14 cellular contexts compared by ENCODE assay signal in the genomic region with DNA sequence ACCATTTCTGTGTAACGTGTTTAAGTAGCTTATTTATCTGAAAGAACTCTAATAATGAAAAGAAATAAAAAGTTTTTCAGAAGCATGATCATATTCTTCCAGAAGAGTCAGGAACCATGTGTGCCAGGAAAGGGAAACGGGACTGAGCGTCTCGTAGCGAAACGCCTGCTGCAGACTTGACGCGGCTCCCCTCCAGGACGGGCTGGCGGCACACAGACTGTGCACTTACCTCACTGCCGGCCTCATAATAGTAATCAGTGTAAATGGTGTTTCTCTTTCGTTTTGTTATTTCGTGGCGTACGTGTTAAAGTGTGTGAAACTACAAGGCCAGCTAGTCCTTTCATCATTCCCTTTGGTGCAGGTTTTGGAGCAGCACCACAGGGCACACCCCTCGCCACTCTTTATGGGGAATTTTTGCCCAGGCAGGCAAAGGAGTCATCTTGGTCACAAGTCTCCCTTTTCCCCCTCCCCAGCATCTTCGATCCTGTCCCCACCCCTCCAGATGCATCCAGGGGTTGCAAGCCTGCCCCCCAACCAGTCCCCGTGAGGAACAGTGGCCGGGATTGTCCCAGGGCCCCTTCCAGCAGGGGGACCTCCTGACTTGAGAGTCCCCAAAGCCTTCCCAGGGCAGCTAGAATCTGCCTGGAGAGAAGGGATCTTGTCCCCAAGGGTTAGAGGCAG.
DNase-seq lines count a peak whose midpoint lies in the region; ATAC-seq, FAIRE-seq and TF ChIP-seq lines count a peak whose summit lies in the region.
"Had no signal": no experiment of that assay in that cellular context is flagged by ENCODE, and none has a peak within 500 bp of the region (broad histone marks: within the 10 kb centered on the region; RNA-seq: fewer than 3 reads in every experiment).

No MANE protein-coding gene starts in this region.

- peaks cover 61% of the 10 kb centered on the region for H3K79me2 ChIP-seq in astrocyte (ENCODE audit: insufficient read depth, low read length)

- 59 to 67% methylated on average over 19 of the region's 19 CpGs for WGBS in heart right ventricle, 2 donors

- no peak overlapping the region for H3K4me3 ChIP-seq in astrocyte (ENCODE audit: insufficient read depth, low read depth, low read length)
- no peak overlapping the region for H3K4me3 ChIP-seq in heart right ventricle
- H3K4me3 ChIP-seq: HAP-1, uterus had no signal

- no peak for FAIRE-seq in astrocyte (lab: Jason Lieb, UNC)

- no peak overlapping the region for H3K9ac ChIP-seq in astrocyte (ENCODE audit: low read length)

- H3K4me3 Mint-ChIP-seq in astrocyte (ENCODE audit: unreplicated experiment), result no peak overlapping the region
- H3K4me3 Mint-ChIP-seq in progenitor cell of endocrine pancreas (ENCODE audit: low read depth), result no peak overlapping the region
- no peak overlapping the region for H3K4me3 Mint-ChIP-seq in type B pancreatic cell
- H3K4me3 Mint-ChIP-seq in glutamatergic neuron (ENCODE audit: unreplicated experiment), result no peak overlapping the region
- H3K4me3 Mint-ChIP-seq: CD14-positive monocyte, WTC11 had no signal

- peak in 4 of 8 donors; percentile 7 to 53 (median 26) for ATAC-seq in heart right ventricle
- ATAC-seq: WTC11 had no signal

- no peaks in the 10 kb centered on the region for H3K9me3 ChIP-seq in astrocyte (ENCODE audit: insufficient read depth, low read depth, low read length)
- H3K9me3 ChIP-seq in heart right ventricle, result no peaks in the 10 kb centered on the region
- H3K9me3 ChIP-seq: HAP-1, uterus had no signal

- DNase-seq in astrocyte (ENCODE audit: low read depth), result no peak
- no peak for DNase-seq in heart right ventricle
- no peak for DNase-seq in progenitor cell of endocrine pancreas (ENCODE audit: low spot score, unreplicated experiment)
- no peak for DNase-seq in type B pancreatic cell (ENCODE audit: extremely low spot score, unreplicated experiment)
- DNase-seq in glutamatergic neuron, result no peak
- DNase-seq in RKO (ENCODE audit: low spot score), result no peak
- DNase-seq in hepatic stellate cell (ENCODE audit: low spot score), result no peak
- DNase-seq: NCI-H2081 treated with DMSO at 0.1 percent for 48 hours, NCI-H748 treated with DMSO at 0.1 percent for 48 hours, uterus had no signal

- H3K27ac Mint-ChIP-seq in astrocyte (ENCODE audit: unreplicated experiment) (peak overlapping the region; percentile 12), progenitor cell of endocrine pancreas (peak overlapping the region; percentile 86), type B pancreatic cell (peak overlapping the region; percentile 34), glutamatergic neuron (ENCODE audit: unreplicated experiment) (no peak overlapping the region)
- H3K27ac Mint-ChIP-seq: activated T-helper 2 cell treated with anti-CD3 and anti-CD28 coated beads, Interferon-gamma antibody, Interleukin-2, Interleukin-4, amounts not matched to agents 10 μg/mL and 5 μg/mL and 100 μg/mL, durations not matched to agents 14 hours and 24 hours and 36 hours; CD14-positive monocyte; WTC11 had no signal

- TF ChIP-seq CTCF in astrocyte (IDR thresholded peaks at IDR 0.05; ENCODE audit: insufficient read depth, low read depth, low read length) (no peak), heart right ventricle (IDR thresholded peaks at IDR 0.05) (no peak), progenitor cell of endocrine pancreas (IDR thresholded peaks at IDR 0.05; ENCODE audit: unreplicated experiment) (no peak), type B pancreatic cell (conservative IDR thresholded peaks at IDR 0.05) (no peak), glutamatergic neuron (IDR thresholded peaks at IDR 0.05; ENCODE audit: partially characterized antibody, unreplicated experiment) (no peak)

- peaks cover 80% of the 10 kb centered on the region for H4K20me1 ChIP-seq in astrocyte (ENCODE audit: insufficient read depth, low read length)

- H3K36me3 ChIP-seq in astrocyte (ENCODE audit: insufficient read depth, low read length), result peaks cover 61% of the 10 kb centered on the region
- peaks cover 0 to 99% (median 61%) of the 10 kb centered on the region in 9 donors for H3K36me3 ChIP-seq in heart right ventricle
- H3K36me3 ChIP-seq: uterus had no signal

- H3K4me1 ChIP-seq in astrocyte (ENCODE audit: insufficient read depth, low read length) (peaks cover 18% of the 10 kb centered on the region), heart right ventricle (peaks cover 16 to 100% (median 89%) of the 10 kb centered on the region in 9 donors)

- no peaks in the 10 kb centered on the region for H3K27me3 ChIP-seq in astrocyte (ENCODE audit: insufficient read depth, low read length)
- H3K27me3 ChIP-seq in heart right ventricle, result no peaks in the 10 kb centered on the region
- H3K27me3 ChIP-seq: uterus had no signal

- no peak overlapping the region for H3K27ac ChIP-seq in astrocyte (ENCODE audit: low read depth, low read length)
- peak overlapping the region; percentile 37 to 86 (median 57) for H3K27ac ChIP-seq in heart right ventricle

- peaks cover 56% of the 10 kb centered on the region for H3K36me3 Mint-ChIP-seq in astrocyte (ENCODE audit: low read depth, unreplicated experiment)
- H3K36me3 Mint-ChIP-seq in progenitor cell of endocrine pancreas (ENCODE audit: insufficient read depth), result peaks cover 37% of the 10 kb centered on the region
- H3K36me3 Mint-ChIP-seq in type B pancreatic cell, result peaks cover 56% of the 10 kb centered on the region
- H3K36me3 Mint-ChIP-seq in glutamatergic neuron (ENCODE audit: unreplicated experiment), result no peaks in the 10 kb centered on the region
- H3K36me3 Mint-ChIP-seq: WTC11 had no signal

- H2AFZ ChIP-seq in astrocyte (ENCODE audit: low read depth, low read length), result no peak overlapping the region

- no peak overlapping the region for H3K4me2 ChIP-seq in astrocyte (ENCODE audit: low read length)

- H3K4me1 Mint-ChIP-seq in astrocyte (ENCODE audit: low read depth, unreplicated experiment) (peaks cover 25% of the 10 kb centered on the region), progenitor cell of endocrine pancreas (ENCODE audit: low read depth) (peaks cover 3% of the 10 kb centered on the region), type B pancreatic cell (ENCODE audit: unreplicated experiment) (peaks cover 43% of the 10 kb centered on the region), glutamatergic neuron (ENCODE audit: low read depth, unreplicated experiment) (peaks cover 28% of the 10 kb centered on the region)
- H3K4me1 Mint-ChIP-seq: CD14-positive monocyte had no signal

- H3K9me3 Mint-ChIP-seq in astrocyte (ENCODE audit: unreplicated experiment) (no peaks in the 10 kb centered on the region), progenitor cell of endocrine pancreas (ENCODE audit: low read depth) (no peaks in the 10 kb centered on the region), type B pancreatic cell (no peaks in the 10 kb centered on the region), glutamatergic neuron (ENCODE audit: unreplicated experiment) (peaks cover 6% of the 10 kb centered on the region)
- H3K9me3 Mint-ChIP-seq: activated T-helper 2 cell treated with anti-CD3 and anti-CD28 coated beads, Interferon-gamma antibody, Interleukin-2, Interleukin-4, amounts not matched to agents 10 μg/mL and 5 μg/mL and 100 μg/mL, durations not matched to agents 14 hours and 24 hours and 36 hours; CD14-positive monocyte; WTC11 had no signal

- intact Hi-C loops in heart right ventricle (cut with DNase I), result loop anchor here in 4 of 10 donors (5.0 to 10.0 kb wide), 4 partner anchors 50 to 70 kb away; no protein-coding TSS in a partner anchor

- H3K27me3 Mint-ChIP-seq in astrocyte (ENCODE audit: low read depth, unreplicated experiment) (no peaks in the 10 kb centered on the region), progenitor cell of endocrine pancreas (no peaks in the 10 kb centered on the region), type B pancreatic cell (no peaks in the 10 kb centered on the region), glutamatergic neuron (ENCODE audit: unreplicated experiment) (peaks cover 4% of the 10 kb centered on the region)
